In genomic region chr6:100001915-100002388, GRCh38 we compare ENCODE assay signal across 8 cellular contexts. TPM values are rescaled to one million over a fixed set of nuclear protein-coding genes. Genes with fewer than 3 reads are reported as not detected.
DNase-seq lines count a peak whose midpoint lies in the region; ATAC-seq and TF ChIP-seq lines count a peak whose summit lies in the region.

No MANE protein-coding gene starts in this region.

- H3K27ac ChIP-seq in fibroblast of lung (ENCODE audit: insufficient read depth, low read length) (no peak overlapping the region), neural progenitor cell (no peak overlapping the region), vagina (no peak overlapping the region)

- no peak overlapping the region for H3K27ac Mint-ChIP-seq in activated CD4-positive, alpha-beta memory T cell treated with anti-CD3 and anti-CD28 coated beads, Interleukin-2, amount 10 ng/mL, durations not matched to agents 7 days and 5 days
- H3K27ac Mint-ChIP-seq in neural progenitor cell = no peak overlapping the region

- H3K9me3 ChIP-seq in fibroblast of lung (ENCODE audit: control insufficient read depth, insufficient read depth, low read depth, low read length) (no peaks in the 10 kb centered on the region), neural progenitor cell (ENCODE audit: low read depth) (no peaks in the 10 kb centered on the region), vagina (no peaks in the 10 kb centered on the region)

- intact Hi-C loops in vagina (cut with DNase I) = no loop called here

- H3K4me3 Mint-ChIP-seq in activated CD4-positive, alpha-beta memory T cell treated with anti-CD3 and anti-CD28 coated beads, Interleukin-2, amount 10 ng/mL, durations not matched to agents 7 days and 5 days = no peak overlapping the region
- H3K4me3 Mint-ChIP-seq in neural progenitor cell = no peak overlapping the region

- CTCF ChIA-PET in activated CD4-positive, alpha-beta memory T cell treated with anti-CD3 and anti-CD28 coated beads, Interleukin-2, amount 10 ng/mL, durations not matched to agents 7 days and 5 days (lab: Charles Lee) = interaction anchor here (0.6 to 3.1 kb wide), 16 partner anchors 11 to 718 kb away, joined by 3 to 33 read pairs (median 5); no protein-coding TSS in a partner anchor

- no peaks in the 10 kb centered on the region for H3K9me3 Mint-ChIP-seq in activated CD4-positive, alpha-beta memory T cell treated with anti-CD3 and anti-CD28 coated beads, Interleukin-2, amount 10 ng/mL, durations not matched to agents 7 days and 5 days
- H3K9me3 Mint-ChIP-seq in neural progenitor cell = no peaks in the 10 kb centered on the region

- no peaks in the 10 kb centered on the region for H3K36me3 Mint-ChIP-seq in activated CD4-positive, alpha-beta memory T cell treated with anti-CD3 and anti-CD28 coated beads, Interleukin-2, amount 10 ng/mL, durations not matched to agents 7 days and 5 days (ENCODE audit: low read depth)
- H3K36me3 Mint-ChIP-seq in neural progenitor cell = no peaks in the 10 kb centered on the region

- no peak overlapping the region for H3K4me2 ChIP-seq in fibroblast of lung (ENCODE audit: extremely low read depth, insufficient read depth, low read length)
- H3K4me2 ChIP-seq in neural progenitor cell = no peak overlapping the region

- H3K4me1 Mint-ChIP-seq in activated CD4-positive, alpha-beta memory T cell treated with anti-CD3 and anti-CD28 coated beads, Interleukin-2, amount 10 ng/mL, durations not matched to agents 7 days and 5 days = no peaks in the 10 kb centered on the region
- H3K4me1 Mint-ChIP-seq in neural progenitor cell = no peaks in the 10 kb centered on the region

- peak; percentile 88 to 97 for TF ChIP-seq CTCF in fibroblast of lung (conservative IDR thresholded peaks at IDR 0.05 in 1 of 2, IDR thresholded peaks at IDR 0.05 in 1 of 2; ENCODE audit: low read depth in 1 of 2, low read length in 2 of 2)
- peak; percentile 91 for TF ChIP-seq CTCF in neural progenitor cell (IDR thresholded peaks at IDR 0.05)
- TF ChIP-seq CTCF in vagina (IDR thresholded peaks at IDR 0.05) = peak; percentile 46 to 67 (median 51)

- H3K27me3 ChIP-seq in fibroblast of lung (ENCODE audit: control insufficient read depth, insufficient read depth, low read length) = no peaks in the 10 kb centered on the region
- H3K27me3 ChIP-seq in neural progenitor cell = peaks cover 17% of the 10 kb centered on the region
- no peaks in the 10 kb centered on the region for H3K27me3 ChIP-seq in vagina

- ATAC-seq in GM19467 (IDR thresholded peaks at IDR 0.05; ENCODE audit: unreplicated experiment) (peak; percentile 92), HG03457 (IDR thresholded peaks at IDR 0.05; ENCODE audit: unreplicated experiment) (peak; percentile 94)

- no peaks in the 10 kb centered on the region for H3K4me1 ChIP-seq in fibroblast of lung (ENCODE audit: control insufficient read depth, extremely low read depth, insufficient read depth, low read length)
- no peaks in the 10 kb centered on the region for H3K4me1 ChIP-seq in neural progenitor cell
- H3K4me1 ChIP-seq in vagina = no peaks in the 10 kb centered on the region

- no peak for TF ChIP-seq POLR2A in vagina (IDR thresholded peaks at IDR 0.05)

- H4K20me1 ChIP-seq in fibroblast of lung (ENCODE audit: control insufficient read depth, extremely low read depth, insufficient read depth, low read length) (no peaks in the 10 kb centered on the region), neural progenitor cell (ENCODE audit: low read depth) (no peaks in the 10 kb centered on the region)

- no peaks in the 10 kb centered on the region for H3K36me3 ChIP-seq in fibroblast of lung (ENCODE audit: control insufficient read depth, insufficient read depth, low read length)
- H3K36me3 ChIP-seq in neural progenitor cell = no peaks in the 10 kb centered on the region
- no peaks in the 10 kb centered on the region for H3K36me3 ChIP-seq in vagina

- POLR2A ChIA-PET in activated CD4-positive, alpha-beta memory T cell treated with anti-CD3 and anti-CD28 coated beads, Interleukin-2, amount 10 ng/mL, durations not matched to agents 7 days and 5 days (lab: Charles Lee) = no interaction called here

- H3K4me3 ChIP-seq in fibroblast of lung (replicated peaks in 1 of 4; ENCODE audit: control extremely low read depth in 1 of 4, insufficient read depth in 1 of 4, low read depth in 3 of 4, low read length in 4 of 4) (no peak overlapping the region), neural progenitor cell (no peak overlapping the region), vagina (no peak overlapping the region)

- peaks cover 22% of the 10 kb centered on the region for H3K27me3 Mint-ChIP-seq in activated CD4-positive, alpha-beta memory T cell treated with anti-CD3 and anti-CD28 coated beads, Interleukin-2, amount 10 ng/mL, durations not matched to agents 7 days and 5 days
- H3K27me3 Mint-ChIP-seq in neural progenitor cell (ENCODE audit: insufficient read depth, low read depth) = peaks cover 2% of the 10 kb centered on the region

- H3K9ac ChIP-seq in fibroblast of lung (ENCODE audit: insufficient read depth, low read length) (no peak overlapping the region), neural progenitor cell (no peak overlapping the region)

- peak; percentile 47 for DNase-seq in DMS153 treated with DMSO at 0.1 percent for 48 hours (lab: John Stamatoyannopoulos, UW; ENCODE audit: unreplicated experiment)
- DNase-seq in NCI-H460 (ENCODE audit: extremely low read depth, low read depth) = peak; percentile 52
- DNase-seq in activated CD4-positive, alpha-beta memory T cell treated with anti-CD3 and anti-CD28 coated beads, Interleukin-2, amount 10 ng/mL, durations not matched to agents 7 days and 5 days = peak; percentile 39
- DNase-seq in fibroblast of lung (ENCODE audit: low read depth in 2 of 2) = peak; percentile 40 to 62
- peak; percentile 68 for DNase-seq in neural progenitor cell (ENCODE audit: low spot score)
- no peak for DNase-seq in vagina (ENCODE audit: extremely low spot score in 2 of 2)

- H3K79me2 ChIP-seq in fibroblast of lung (ENCODE audit: control insufficient read depth, insufficient read depth, low read length) (no peaks in the 10 kb centered on the region), neural progenitor cell (ENCODE audit: low read depth) (no peaks in the 10 kb centered on the region)

- H3F3A ChIP-seq in neural progenitor cell (ENCODE audit: low read depth) = no peaks in the 10 kb centered on the region

- no peak overlapping the region for H2AFZ ChIP-seq in fibroblast of lung (ENCODE audit: low read length)
- no peak overlapping the region for H2AFZ ChIP-seq in neural progenitor cell (replicated peaks)

RNA-seq across cellular contexts. Expression of gene MCHR2, which starts 7.9 kb away (rescaled TPM):
- not detected in 2 replicates for total RNA-seq in NCI-H460 (2014; rRNA removed; shearing (Covaris generic))
- not detected in 2 replicates for polyA plus RNA-seq in NCI-H460 (2014; cell fraction: nucleus; rRNA removed)
- total RNA-seq in activated CD4-positive, alpha-beta memory T cell treated with anti-CD3 and anti-CD28 coated beads, Interleukin-2, amount 10 ng/mL, durations not matched to agents 7 days and 5 days = not detected
- total RNA-seq in fibroblast of lung (not detected in 2 replicates), neural progenitor cell (ENCODE audit: low replicate concordance) (not detected in 2 replicates), vagina (not detected)
- polyA plus RNA-seq in fibroblast of lung = 0.03 TPM in 1 of 2 replicates, not detected in the other
- not detected in 2 replicates for polyA plus RNA-seq in fibroblast of lung (2012)
- polyA minus RNA-seq in fibroblast of lung (ENCODE audit: low replicate concordance) = not detected in 2 replicates

Comparison
In these comparisons a context has a peak if more than half of its experiments do, and no peak if none do; other contexts are left out.
1. DNase-seq: peak in DMS153 treated with DMSO at 0.1 percent for 48 hours (single experiment), NCI-H460 (single experiment), activated CD4-positive, alpha-beta memory T cell treated with anti-CD3 and anti-CD28 coated beads, Interleukin-2, amount 10 ng/mL, durations not matched to agents 7 days and 5 days (single experiment), fibroblast of lung (2 of 2) and neural progenitor cell (single experiment); none in vagina (0 of 2).
2. Peak in every context shown above with its lines, with median percentiles within 50 percentile points of each other: CTCF ChIP-seq.